Comparison of ENCODE assay signal across 16 cellular contexts in the genomic region with DNA sequence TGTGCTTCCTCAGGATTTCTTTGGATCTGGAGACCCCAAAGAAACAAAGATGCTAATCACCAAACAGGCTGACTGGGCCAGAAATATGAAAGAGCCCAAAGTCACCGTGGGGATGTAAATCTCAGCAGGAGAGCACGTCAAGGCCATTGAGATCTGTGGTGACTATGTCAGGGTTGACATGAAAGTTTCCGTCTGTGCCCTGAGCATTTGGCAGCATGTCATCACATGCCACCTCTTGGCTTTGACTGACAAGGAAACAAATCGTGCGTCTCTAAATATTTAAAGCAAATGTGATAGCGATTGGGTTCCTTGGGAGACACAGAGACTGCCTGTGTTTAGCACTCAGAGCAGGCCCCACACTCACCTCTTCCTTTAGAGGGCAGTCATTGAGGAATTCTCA. TPM values are rescaled to one million over a fixed set of nuclear protein-coding genes. Genes with fewer than 3 reads are reported as not detected.
DNase-seq lines count a peak whose midpoint lies in the region; TF ChIP-seq lines count a peak whose summit lies in the region.
"Had no signal": no experiment of that assay in that cellular context is flagged by ENCODE, and none has a peak within 500 bp of the region (broad histone marks: within the 10 kb centered on the region; RNA-seq: fewer than 3 reads in every experiment).

No MANE protein-coding gene starts in this region.

- peaks cover 91% of the 10 kb centered on the region for H3K36me3 Mint-ChIP-seq in activated T-cell treated with anti-CD3 and anti-CD28 coated beads, Interleukin-2, amount 50 U/mL, for 24 hours (ENCODE audit: low read depth)

- intact Hi-C loops in esophagus squamous epithelium (cut with DNase I): no loop called here

- no peak for DNase-seq in activated T-cell treated with anti-CD3 and anti-CD28 coated beads, Interleukin-2, amount 50 U/mL, for 24 hours
- no peak for DNase-seq in activated T-cell treated with anti-CD3 and anti-CD28 coated beads for 4 hours
- DNase-seq in esophagus squamous epithelium (lab: John Stamatoyannopoulos, UW): no peak
- no peak for DNase-seq in suprapubic skin (ENCODE audit: low spot score in 2 of 2)
- DNase-seq in NCI-H1417 (lab: John Stamatoyannopoulos, UW): no peak
- DNase-seq in occipital lobe (lab: John Stamatoyannopoulos, UW): no peak
- DNase-seq in NCI-H2171 treated with DMSO at 0.1 percent for 48 hours (lab: John Stamatoyannopoulos, UW): no peak
- DNase-seq: AML-193; Caco-2; CD8-positive, alpha-beta memory T cell; DND-41; GDM1; HCEC 1CT had no signal

- peak overlapping the region; percentile 52 for H3K27ac Mint-ChIP-seq in activated T-cell treated with anti-CD3 and anti-CD28 coated beads, Interleukin-2, amount 50 U/mL, for 24 hours
- H3K27ac Mint-ChIP-seq: IgD-negative memory B cell had no signal

- no peak for TF ChIP-seq POLR2A in esophagus squamous epithelium (IDR thresholded peaks at IDR 0.05)
- TF ChIP-seq POLR2A in suprapubic skin (IDR thresholded peaks at IDR 0.05): no peak

- H3K4me3 ChIP-seq in esophagus squamous epithelium (no peak overlapping the region), suprapubic skin (no peak overlapping the region)
- H3K4me3 ChIP-seq: BLaER1 had no signal

- WGBS in esophagus squamous epithelium, 2 donors: 19 to 57% methylated on average over 5 to 6 of the region's 6 CpGs
- WGBS in suprapubic skin: 45% methylated on average over 6 of the region's 6 CpGs

- H3K4me3 Mint-ChIP-seq in activated T-cell treated with anti-CD3 and anti-CD28 coated beads, Interleukin-2, amount 50 U/mL, for 24 hours: no peak overlapping the region
- H3K4me3 Mint-ChIP-seq: CD8-positive, alpha-beta memory T cell had no signal

- no peak for TF ChIP-seq EP300 in suprapubic skin (IDR thresholded peaks at IDR 0.05)

- H3K4me1 ChIP-seq in esophagus squamous epithelium (peaks cover 3 to 99% (median 28%) of the 10 kb centered on the region in 3 donors), suprapubic skin (peaks cover 58% of the 10 kb centered on the region)

- H3K9me3 Mint-ChIP-seq in activated T-cell treated with anti-CD3 and anti-CD28 coated beads, Interleukin-2, amount 50 U/mL, for 24 hours: no peaks in the 10 kb centered on the region
- H3K9me3 Mint-ChIP-seq: CD8-positive, alpha-beta memory T cell; IgD-negative memory B cell had no signal

- H3K36me3 ChIP-seq in esophagus squamous epithelium (peaks cover 0 to 74% (median 5%) of the 10 kb centered on the region in 3 donors), suprapubic skin (peaks cover 55% of the 10 kb centered on the region)

- H3K27me3 Mint-ChIP-seq in activated T-cell treated with anti-CD3 and anti-CD28 coated beads, Interleukin-2, amount 50 U/mL, for 24 hours: no peaks in the 10 kb centered on the region
- H3K27me3 Mint-ChIP-seq: CD8-positive, alpha-beta memory T cell; IgD-negative memory B cell had no signal

- H3K27ac ChIP-seq in esophagus squamous epithelium (peak overlapping the region; percentile 14 to 88 (median 83)), suprapubic skin (peak overlapping the region; percentile 3)
- H3K27ac ChIP-seq: 22Rv1, BLaER1 had no signal

- H3K9me3 ChIP-seq in esophagus squamous epithelium: no peaks in the 10 kb centered on the region
- no peaks in the 10 kb centered on the region for H3K9me3 ChIP-seq in suprapubic skin
- H3K9me3 ChIP-seq: BLaER1, Caco-2 had no signal

- TF ChIP-seq CTCF in esophagus squamous epithelium (IDR thresholded peaks at IDR 0.05): no peak
- no peak for TF ChIP-seq CTCF in suprapubic skin (IDR thresholded peaks at IDR 0.05)

- H3K27me3 ChIP-seq in esophagus squamous epithelium (no peaks in the 10 kb centered on the region), suprapubic skin (no peaks in the 10 kb centered on the region)
- H3K27me3 ChIP-seq: BLaER1 had no signal

- H3K4me1 Mint-ChIP-seq in activated T-cell treated with anti-CD3 and anti-CD28 coated beads, Interleukin-2, amount 50 U/mL, for 24 hours (ENCODE audit: low read depth): peaks cover 23% of the 10 kb centered on the region

RNA-seq across cellular contexts. Expression of gene EFCAB12, which starts 35.2 kb away (rescaled TPM):
- total RNA-seq in esophagus squamous epithelium (under 1 TPM in 1 of 4 donors, not detected in 3; under 0.01 TPM), suprapubic skin (1 to 10 TPM in 1 of 4 donors, under 1 TPM in 2, not detected in 1; 0.13 to 1.1 (median 0.23) TPM), occipital lobe (0.16 TPM)

RNA-seq across cellular contexts. Expression of gene MBD4, which starts 46.5 kb away (rescaled TPM):
- total RNA-seq in esophagus squamous epithelium (10 to 100 TPM; 10.9 to 21.5 (median 17.6) TPM), suprapubic skin (10 to 100 TPM; 14.8 to 42.5 (median 24.0) TPM), occipital lobe (29.0 TPM)

RNA-seq across cellular contexts. Expression of gene IFT122, which starts 46.8 kb away (rescaled TPM):
- total RNA-seq in esophagus squamous epithelium (10 to 100 TPM in 2 of 4 donors, 1 to 10 TPM in 2; 6.0 to 26.5 (median 11.5) TPM), suprapubic skin (10 to 100 TPM in 3 of 4 donors, 1 to 10 TPM in 1; 9.5 to 47.6 (median 24.5) TPM), occipital lobe (23.7 TPM)
